Comparison of ENCODE assay signal across 10 cellular contexts in genomic region chr4:38785901-38786402, GRCh38.
DNase-seq lines count a peak whose midpoint lies in the region; ATAC-seq and TF ChIP-seq lines count a peak whose summit lies in the region.
"Had no signal": no experiment of that assay in that cellular context is flagged by ENCODE, and none has a peak within 500 bp of the region (broad histone marks: within the 10 kb centered on the region; RNA-seq: fewer than 3 reads in every experiment).

No MANE protein-coding gene starts in this region.

- H3K36me3 ChIP-seq in GM06990 (ENCODE audit: control insufficient read depth, insufficient read depth, low read length) = no peaks in the 10 kb centered on the region; the same call in 1 of the 2 replicates

- ATAC-seq in GM19467 (IDR thresholded peaks at IDR 0.05; ENCODE audit: unreplicated experiment) (peak; percentile 46), HG03432 (IDR thresholded peaks at IDR 0.05; ENCODE audit: unreplicated experiment) (peak; percentile 42)
- ATAC-seq: body of pancreas had no signal

- H3K27me3 ChIP-seq in GM06990 (replicated peaks; ENCODE audit: control insufficient read depth, insufficient read depth, low read length) = no peaks in the 10 kb centered on the region
- H3K27me3 ChIP-seq: body of pancreas had no signal

- DNase-seq in GM06990 (ENCODE audit: extremely low read depth, insufficient read length) = peak; percentile 79
- peak; percentile 61 for DNase-seq in globus pallidus (ENCODE audit: low spot score)
- no peak for DNase-seq in DMS79 (lab: John Stamatoyannopoulos, UW)
- DNase-seq in NCI-H2107 treated with DMSO at 0.1 percent for 48 hours (lab: John Stamatoyannopoulos, UW; ENCODE audit: unreplicated experiment) = no peak
- no peak for DNase-seq in ecto neural progenitor cell (ENCODE audit: low spot score)
- no peak for DNase-seq in stimulated activated naive CD4-positive, alpha-beta T cell treated with Interleukin-2 at 50 U/mL for 16 hours (lab: John Stamatoyannopoulos, UW)
- DNase-seq: activated CD4-positive, CD25-positive, alpha-beta regulatory T cell treated with anti-CD3 and anti-CD28 coated beads, Interleukin-2, amount 50 U/mL, for 72 hours had no signal

- TF ChIP-seq CTCF in GM06990 (IDR thresholded peaks at IDR 0.05; ENCODE audit: insufficient read depth, low read length, poor library complexity, severe bottlenecking) = peak; percentile 8

- no peak overlapping the region for H3K4me3 ChIP-seq in GM06990 (replicated peaks; ENCODE audit: low read depth, low read length)
- H3K4me3 ChIP-seq: body of pancreas had no signal

Comparison
In these comparisons a context has a peak if more than half of its experiments do, and no peak if none do; other contexts are left out.
1. DNase-seq: peak in GM06990 (single experiment) and globus pallidus (single experiment); none in DMS79 (single experiment), NCI-H2107 treated with DMSO at 0.1 percent for 48 hours (single experiment), ecto neural progenitor cell (single experiment) and stimulated activated naive CD4-positive, alpha-beta T cell treated with Interleukin-2 at 50 U/mL for 16 hours (single experiment).